Comparison of ENCODE assay signal across 21 cellular contexts in genomic region chr7:94338921-94339371, GRCh38. TPM values are rescaled to one million over a fixed set of nuclear protein-coding genes. Genes with fewer than 3 reads are reported as not detected.
DNase-seq lines count a peak whose midpoint lies in the region; FAIRE-seq and TF ChIP-seq lines count a peak whose summit lies in the region.
"Had no signal": no experiment of that assay in that cellular context is flagged by ENCODE, and none has a peak within 500 bp of the region (broad histone marks: within the 10 kb centered on the region; RNA-seq: fewer than 3 reads in every experiment).

No MANE protein-coding gene starts in this region.

- in situ Hi-C loops in mammary epithelial cell (cut with MboI; ENCODE audit: low sequenced_read_pairs in 2 of 2) = no loop called here

- H4K91ac ChIP-seq in mesenchymal stem cell (ENCODE audit: low read length) = no peak overlapping the region

- H3K9me3 ChIP-seq in mammary epithelial cell (replicated peaks; ENCODE audit: insufficient read depth, low read length) (no peaks in the 10 kb centered on the region), mesenchymal stem cell (ENCODE audit: control insufficient read depth, low read length) (no peaks in the 10 kb centered on the region)
- no peaks in the 10 kb centered on the region for H3K9me3 ChIP-seq in effector memory CD4-positive, alpha-beta T cell (ENCODE audit: control insufficient read depth, low read length)
- H3K9me3 ChIP-seq: right lobe of liver had no signal

- H4K20me1 ChIP-seq in mammary epithelial cell (ENCODE audit: insufficient read depth, low read length) = no peaks in the 10 kb centered on the region

- DNase-seq in D721Med (ENCODE audit: insufficient read length, low spot score) = no peak
- peak; percentile 64 to 71 for DNase-seq in NCI-H524 (lab: John Stamatoyannopoulos, UW)
- DNase-seq in mammary epithelial cell = peak; percentile 66
- DNase-seq in mesenchymal stem cell = peak; percentile 81
- DNase-seq in effector memory CD4-positive, alpha-beta T cell = no peak
- DNase-seq in NCI-H1105 (lab: John Stamatoyannopoulos, UW) = no peak
- no peak for DNase-seq in NCI-H1694 (lab: John Stamatoyannopoulos, UW)
- DNase-seq in SKM-1 treated with dmso at 0.1 percent for 144 hours (lab: John Stamatoyannopoulos, UW; ENCODE audit: unreplicated experiment) = no peak
- DNase-seq: activated effector memory CD4-positive, alpha-beta T cell treated with Interleukin-2 at 50 U/mL for 16 hours; AML-193; aorta; DMS153; immature natural killer cell; NCI-H1105 treated with DMSO at 0.1 percent for 48 hours; right lobe of liver; stimulated activated CD4-positive, alpha-beta T cell treated with anti-CD3 and anti-CD28 coated beads, Interleukin-2, amount 100 ng/mL, for 48 hours had no signal

- CTCF ChIA-PET in mammary epithelial cell (lab: Charles Lee; ENCODE audit: low non-redundant PET) = no interaction called here

- no peak overlapping the region for H2BK15ac ChIP-seq in mesenchymal stem cell (ENCODE audit: low read depth, poor library complexity, severe bottlenecking)

- no TSS peak for BruUV-seq in mammary epithelial cell (replicated peaks; lab: Mats Ljungman, UMichigan)

- peak overlapping the region in 1 of 2 experiments; percentile 34 for H3K4ac ChIP-seq in mesenchymal stem cell (ENCODE audit: low read depth in 1 of 2, low read length in 2 of 2)

- H3K36me3 ChIP-seq in mammary epithelial cell (ENCODE audit: insufficient read depth, low read length) = no peaks in the 10 kb centered on the region
- H3K36me3 ChIP-seq in mesenchymal stem cell (ENCODE audit: control insufficient read depth in 1 of 2, insufficient read depth in 2 of 2, low read depth in 1 of 2, low read length in 2 of 2) = no peaks in the 10 kb centered on the region
- H3K36me3 ChIP-seq in effector memory CD4-positive, alpha-beta T cell (ENCODE audit: control insufficient read depth, insufficient read depth, low read length) = no peaks in the 10 kb centered on the region
- H3K36me3 ChIP-seq: right lobe of liver had no signal

- H3K4me2 ChIP-seq in mammary epithelial cell (ENCODE audit: insufficient read depth, low read depth, low read length) = no peak overlapping the region
- H3K4me2 ChIP-seq in mesenchymal stem cell (ENCODE audit: low read length, poor library complexity, severe bottlenecking) = no peak overlapping the region

- dilution Hi-C loops in mammary epithelial cell (cut with HindIII; ENCODE audit: low sequenced_read_pairs) = no loop called here

- no peak overlapping the region for H4K8ac ChIP-seq in mesenchymal stem cell (ENCODE audit: low read length)

- no peaks in the 10 kb centered on the region for H3K27me3 ChIP-seq in mammary epithelial cell (ENCODE audit: insufficient read depth, low read length)
- H3K27me3 ChIP-seq in mesenchymal stem cell (ENCODE audit: control insufficient read depth in 1 of 2, insufficient read depth in 1 of 2, low read length in 2 of 2) = no peaks in the 10 kb centered on the region
- H3K27me3 ChIP-seq in effector memory CD4-positive, alpha-beta T cell (replicated peaks; ENCODE audit: control insufficient read depth, insufficient read depth, low read length, poor library complexity, severe bottlenecking) = no peaks in the 10 kb centered on the region
- H3K27me3 ChIP-seq: right lobe of liver had no signal

- H3K27ac ChIP-seq in mammary epithelial cell (ENCODE audit: insufficient read depth, low read depth, low read length) (no peak overlapping the region), mesenchymal stem cell (ENCODE audit: low read length, poor library complexity, severe bottlenecking) (no peak overlapping the region)
- H3K27ac ChIP-seq in effector memory CD4-positive, alpha-beta T cell (ENCODE audit: insufficient read depth, low read length, poor library complexity, severe bottlenecking) = no peak overlapping the region
- H3K27ac ChIP-seq: right lobe of liver, VCaP had no signal

- H2BK120ac ChIP-seq in mesenchymal stem cell (ENCODE audit: low read depth, low read length) = no peak overlapping the region

- no peak overlapping the region for H3K14ac ChIP-seq in mesenchymal stem cell (ENCODE audit: low read length in 2 of 2)

- intact Hi-C loops in mammary epithelial cell (cut with micrococcal nuclease) = no loop called here

- no peaks in the 10 kb centered on the region for H3K79me1 ChIP-seq in mesenchymal stem cell (replicated peaks; ENCODE audit: low read length, poor library complexity, severe bottlenecking)

- no peak overlapping the region for H3K23ac ChIP-seq in mesenchymal stem cell (ENCODE audit: low read length in 2 of 2)

- no peaks in the 10 kb centered on the region for H3K79me2 ChIP-seq in mammary epithelial cell (ENCODE audit: insufficient read depth, low read length)

- no peak overlapping the region for H3K4me3 ChIP-seq in mammary epithelial cell (replicated peaks in 1 of 3; ENCODE audit: insufficient read depth in 1 of 3, low read depth in 2 of 3, low read length in 3 of 3)
- H3K4me3 ChIP-seq in mesenchymal stem cell (ENCODE audit: insufficient read depth in 1 of 2, low read depth in 1 of 2, low read length in 2 of 2) = no peak overlapping the region
- H3K4me3 ChIP-seq in effector memory CD4-positive, alpha-beta T cell (ENCODE audit: insufficient read depth, low read depth, low read length, poor library complexity, severe bottlenecking) = no peak overlapping the region
- H3K4me3 ChIP-seq: right lobe of liver had no signal

- H2BK5ac ChIP-seq in mesenchymal stem cell (ENCODE audit: low read depth, low read length, poor library complexity, severe bottlenecking) = no peak overlapping the region

- H2AFZ ChIP-seq in mammary epithelial cell (ENCODE audit: low read depth, low read length) (no peak overlapping the region), mesenchymal stem cell (ENCODE audit: low read depth, low read length) (no peak overlapping the region)

- no peak overlapping the region for H3K18ac ChIP-seq in mesenchymal stem cell (ENCODE audit: low read depth in 1 of 2, low read length in 2 of 2)

- H2AK5ac ChIP-seq in mesenchymal stem cell (ENCODE audit: low read length, severe bottlenecking) = no peak overlapping the region

- WGBS in mammary epithelial cell (ENCODE audit: low coverage, missing lambda C conversion rate) = 40% methylated on average over 2 of the region's 2 CpGs
- 3% methylated on average over 2 of the region's 2 CpGs for WGBS in mesenchymal stem cell

- peak; percentile 29 for FAIRE-seq in D721Med (lab: Jason Lieb, UNC)
- FAIRE-seq: frontal cortex, H1 had no signal

- H3K9ac ChIP-seq in mammary epithelial cell (ENCODE audit: insufficient read depth, low read length) (no peak overlapping the region), mesenchymal stem cell (ENCODE audit: low read length) (no peak overlapping the region)

- peaks cover 33% of the 10 kb centered on the region for H3K4me1 ChIP-seq in mammary epithelial cell (ENCODE audit: insufficient read depth, low read length)
- H3K4me1 ChIP-seq in mesenchymal stem cell (ENCODE audit: control insufficient read depth, insufficient read depth, low read depth, low read length) = no peaks in the 10 kb centered on the region
- H3K4me1 ChIP-seq in effector memory CD4-positive, alpha-beta T cell (ENCODE audit: control insufficient read depth, insufficient read depth, low read length, poor library complexity, severe bottlenecking) = no peaks in the 10 kb centered on the region
- H3K4me1 ChIP-seq: right lobe of liver had no signal

- H2BK12ac ChIP-seq in mesenchymal stem cell (ENCODE audit: low read length in 2 of 2) = no peak overlapping the region

- TF ChIP-seq CTCF in D721Med (IDR thresholded peaks at IDR 0.05; ENCODE audit: insufficient read depth, missing control alignments) = no peak
- no peak for TF ChIP-seq CTCF in mammary epithelial cell (conservative IDR thresholded peaks at IDR 0.05 in 1 of 2, IDR thresholded peaks at IDR 0.05 in 1 of 2; ENCODE audit: extremely low read depth in 1 of 2, insufficient read depth in 1 of 2, low read depth in 1 of 2, low read length in 2 of 2)

RNA-seq across cellular contexts. Expression of gene COL1A2, which starts 55.7 kb away (rescaled TPM):
- total RNA-seq in mammary epithelial cell = 10 to 100 TPM in 1 of 2 donors, under 1 TPM in 1; 0.45 to 13.7 TPM
- polyA plus RNA-seq in mammary epithelial cell = 0.60 TPM
- 0.31 TPM for polyA minus RNA-seq in mammary epithelial cell
- 1,995 TPM for polyA plus RNA-seq in mesenchymal stem cell (2013, experiment 1 of 2)
- 1,960 TPM for polyA plus RNA-seq in mesenchymal stem cell (2013, experiment 2 of 2)
- total RNA-seq: OCI-LY7 had no signal
- polyA plus RNA-seq: IgD-negative memory B cell, immature natural killer cell had no signal

Comparison
In these comparisons a context has a peak if more than half of its experiments do, and no peak if none do; other contexts are left out.
1. DNase-seq: peak in NCI-H524 (2 of 2), mammary epithelial cell (single experiment) and mesenchymal stem cell (single experiment); none in D721Med (single experiment), effector memory CD4-positive, alpha-beta T cell (0 of 3), NCI-H1105 (single experiment), NCI-H1694 (single experiment) and SKM-1 treated with dmso at 0.1 percent for 144 hours (single experiment).